Comparison of ENCODE assay signal across 19 cellular contexts in genomic region chr4:87461281-87461700, GRCh38. TPM values are rescaled to one million over a fixed set of nuclear protein-coding genes. Genes with fewer than 3 reads are reported as not detected.
DNase-seq lines count a peak whose midpoint lies in the region; ATAC-seq and TF ChIP-seq lines count a peak whose summit lies in the region.
"Had no signal": no experiment of that assay in that cellular context is flagged by ENCODE, and none has a peak within 500 bp of the region (broad histone marks: within the 10 kb centered on the region; RNA-seq: fewer than 3 reads in every experiment).

No MANE protein-coding gene starts in this region.

- H3K4me3 ChIP-seq in body of pancreas = no peak overlapping the region
- H3K4me3 ChIP-seq in lower lobe of right lung = no peak overlapping the region
- H3K4me3 ChIP-seq: colonic mucosa had no signal

- H3K36me3 ChIP-seq in body of pancreas (replicated peaks in 1 of 2; ENCODE audit: insufficient read depth in 1 of 2, low read depth in 2 of 2) (peaks cover 0 to 2% of the 10 kb centered on the region in 2 donors), lower lobe of right lung (peaks cover 21% of the 10 kb centered on the region)
- H3K36me3 ChIP-seq: colonic mucosa had no signal

- intact Hi-C loops in body of pancreas (cut with DNase I) (no loop called here), lower lobe of right lung (cut with DNase I) (loop anchor here (10.0 kb wide), 1 partner anchor 86 kb away; no protein-coding TSS in a partner anchor)

- H3K27ac ChIP-seq in body of pancreas (no peak overlapping the region), lower lobe of right lung (no peak overlapping the region)
- H3K27ac ChIP-seq: colonic mucosa had no signal

- H3K4me1 ChIP-seq in body of pancreas (peaks cover 21% of the 10 kb centered on the region), lower lobe of right lung (no peaks in the 10 kb centered on the region)

- peak; percentile 14 for DNase-seq in HPDE6-E6E7 (ENCODE audit: extremely low spot score)
- DNase-seq in body of pancreas = peak in 1 of 4 donors; percentile 31
- no peak for DNase-seq in lower lobe of right lung
- no peak for DNase-seq in activated T-cell treated with anti-CD3 and anti-CD28 coated beads, Interleukin-2, amount 50 U/mL, for 4 hours
- DNase-seq in NCI-H187 treated with DMSO at 0.1 percent for 48 hours (lab: John Stamatoyannopoulos, UW) = no peak
- DNase-seq in globus pallidus (ENCODE audit: low spot score) = no peak
- DNase-seq: activated effector memory CD4-positive, alpha-beta T cell treated with anti-CD3 and anti-CD28 coated beads, Interleukin-2, amount 50 U/mL, for 16 hours; anterior cingulate cortex; colonic mucosa; glutamatergic neuron; naive thymus-derived CD8-positive, alpha-beta T cell; NCI-H2081; NCI-H524 treated with DMSO at 0.1 percent for 48 hours; SIG-M5; small intestine; stimulated activated CD4-positive, alpha-beta T cell treated with anti-CD3 and anti-CD28 coated beads, Interleukin-4, amount 100 ng/mL, for 24 hours had no signal

- peaks cover 19% of the 10 kb centered on the region for H3K36me3 Mint-ChIP-seq in activated T-cell treated with anti-CD3 and anti-CD28 coated beads, Interleukin-2, amount 50 U/mL, for 4 hours (ENCODE audit: insufficient read depth)

- H3K9me3 Mint-ChIP-seq in activated T-cell treated with anti-CD3 and anti-CD28 coated beads, Interleukin-2, amount 50 U/mL, for 4 hours = no peaks in the 10 kb centered on the region
- H3K9me3 Mint-ChIP-seq: naive thymus-derived CD8-positive, alpha-beta T cell; T-helper 1 cell treated with Interleukin-12 subunit alpha and Interleukin-12 subunit beta and Interleukin-4 antibody, amounts not matched to agents 30 μg/mL and 1 μg/mL, for 36 hours had no signal

- H3K27me3 ChIP-seq in body of pancreas (no peaks in the 10 kb centered on the region), lower lobe of right lung (ENCODE audit: low read depth) (no peaks in the 10 kb centered on the region)
- H3K27me3 ChIP-seq: colonic mucosa had no signal

- no peaks in the 10 kb centered on the region for H3K9me3 ChIP-seq in body of pancreas
- no peaks in the 10 kb centered on the region for H3K9me3 ChIP-seq in lower lobe of right lung
- H3K9me3 ChIP-seq: colonic mucosa had no signal

- H3K4me3 Mint-ChIP-seq in activated T-cell treated with anti-CD3 and anti-CD28 coated beads, Interleukin-2, amount 50 U/mL, for 4 hours = no peak overlapping the region
- H3K4me3 Mint-ChIP-seq: naive thymus-derived CD8-positive, alpha-beta T cell; T-helper 1 cell treated with Interleukin-12 subunit alpha and Interleukin-12 subunit beta and Interleukin-4 antibody, amounts not matched to agents 30 μg/mL and 1 μg/mL, for 36 hours had no signal

- TF ChIP-seq POLR2A in body of pancreas (IDR thresholded peaks at IDR 0.05) = no peak

- no peaks in the 10 kb centered on the region for H3K27me3 Mint-ChIP-seq in activated T-cell treated with anti-CD3 and anti-CD28 coated beads, Interleukin-2, amount 50 U/mL, for 4 hours (ENCODE audit: low read depth)
- H3K27me3 Mint-ChIP-seq: naive thymus-derived CD8-positive, alpha-beta T cell had no signal

- no peak for TF ChIP-seq CTCF in body of pancreas (IDR thresholded peaks at IDR 0.05)
- TF ChIP-seq CTCF in lower lobe of right lung (IDR thresholded peaks at IDR 0.05) = no peak

- peak; percentile 58 for ATAC-seq in GM18907 (IDR thresholded peaks at IDR 0.05; ENCODE audit: unreplicated experiment)
- peak; percentile 78 for ATAC-seq in body of pancreas
- peak; percentile 43 to 88 for ATAC-seq in lower lobe of right lung
- no peak for ATAC-seq in activated T-cell treated with anti-CD3 and anti-CD28 coated beads, Interleukin-2, amount 50 U/mL, for 4 hours
- no peak for ATAC-seq in HG02884 (IDR thresholded peaks at IDR 0.05; ENCODE audit: unreplicated experiment)
- ATAC-seq: naive thymus-derived CD8-positive, alpha-beta T cell had no signal

- no peaks in the 10 kb centered on the region for H3K4me1 Mint-ChIP-seq in activated T-cell treated with anti-CD3 and anti-CD28 coated beads, Interleukin-2, amount 50 U/mL, for 4 hours (ENCODE audit: low read depth)
- H3K4me1 Mint-ChIP-seq: naive thymus-derived CD8-positive, alpha-beta T cell had no signal

RNA-seq across cellular contexts. Expression of gene NUDT9, which starts 38.9 kb away (rescaled TPM):
- total RNA-seq in body of pancreas (10 to 100 TPM; 22.7 to 32.2 TPM), lower lobe of right lung (45.3 TPM)
- 10 to 100 TPM; 15.9 to 21.0 (median 16.6) TPM for total RNA-seq in activated T-cell treated with anti-CD3 and anti-CD28 coated beads, Interleukin-2, amount 50 U/mL, for 4 hours

Comparison
In these comparisons a context has a peak if more than half of its experiments do, and no peak if none do; other contexts are left out.
1. ATAC-seq: peak in GM18907 (single experiment), body of pancreas (single experiment) and lower lobe of right lung (2 of 2); none in activated T-cell treated with anti-CD3 and anti-CD28 coated beads, Interleukin-2, amount 50 U/mL, for 4 hours (0 of 2) and HG02884 (single experiment).